20 cellular contexts compared by ENCODE assay signal in genomic region chr1:14228677-14229076, GRCh38.
"Had no signal": no experiment of that assay in that cellular context is flagged by ENCODE, and none has a peak within 500 bp of the region (broad histone marks: within the 10 kb centered on the region; RNA-seq: fewer than 3 reads in every experiment).

No MANE protein-coding gene starts in this region.

- H3K4me3 Mint-ChIP-seq: natural killer cell, neural crest cell had no signal

- H3K36me3 ChIP-seq: heart right ventricle, sigmoid colon, stomach, thoracic aorta, transverse colon had no signal

- H3K27me3 ChIP-seq: sigmoid colon, stomach, transverse colon had no signal

- FAIRE-seq: islet of Langerhans had no signal

- H3K27ac Mint-ChIP-seq: natural killer cell had no signal

- H3K4me1 Mint-ChIP-seq: natural killer cell, neural crest cell had no signal

- H3K36me3 Mint-ChIP-seq: natural killer cell had no signal

- DNase-seq: effector CD4-positive, alpha-beta T cell; foreskin melanocyte; heart right ventricle; hypothalamus; kidney glomerular epithelial cell; mammary epithelial cell; natural killer cell; posterior cingulate gyrus; sigmoid colon; stimulated activated CD4-positive, alpha-beta T cell treated with anti-CD3 and anti-CD28 coated beads, Interleukin-12 subunit alpha, Interleukin-12 subunit beta, amount 100 ng/mL, for 4 hours; stimulated activated naive CD4-positive, alpha-beta T cell; stomach; substantia nigra; transverse colon had no signal

- H3K4me3 ChIP-seq: coronary artery, heart right ventricle, sigmoid colon, skin epidermis, stomach, thoracic aorta, transverse colon had no signal

- H3K27ac ChIP-seq: coronary artery, heart right ventricle, sigmoid colon, skin epidermis, stomach, thoracic aorta, transverse colon had no signal

- ATAC-seq: heart right ventricle, left lobe of liver, natural killer cell had no signal

- H3K4me1 ChIP-seq: heart right ventricle, sigmoid colon, stomach, transverse colon had no signal
